8 cellular contexts compared by ENCODE assay signal in the genomic region with DNA sequence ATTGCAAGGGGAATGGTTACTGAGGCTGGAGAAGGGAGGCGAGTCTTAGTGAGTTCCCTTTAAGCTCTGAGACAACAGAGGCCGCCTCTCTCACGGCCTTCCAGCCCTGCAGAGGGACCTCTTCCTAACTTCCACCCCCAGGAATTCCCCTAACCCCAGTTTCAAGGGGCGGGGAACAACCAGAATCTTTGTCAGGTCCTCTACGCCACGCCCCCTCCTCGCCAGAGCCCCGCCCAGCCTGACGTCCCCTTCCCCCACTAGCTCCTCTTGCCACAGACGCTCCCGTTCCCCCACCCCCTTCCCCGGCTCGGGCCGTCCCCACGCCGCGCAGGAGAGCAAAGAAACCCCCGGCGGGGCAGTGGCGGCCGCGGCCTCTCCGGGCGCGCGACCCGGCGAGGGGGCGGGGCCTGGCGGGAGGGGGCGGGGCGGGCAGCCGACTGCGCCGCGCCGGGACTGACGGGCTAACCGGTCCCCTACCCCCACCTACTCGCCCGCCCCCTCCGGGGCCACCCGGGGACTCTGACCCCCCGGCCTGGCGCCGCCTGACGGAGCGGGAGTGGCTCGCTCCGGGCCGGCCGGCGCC. TPM values are rescaled to one million over a fixed set of nuclear protein-coding genes. Genes with fewer than 3 reads are reported as not detected.
A peak's percentile ranks its signal among the peaks of the same experiment; 100 is the strongest.
DNase-seq lines count a peak whose midpoint lies in the region; ATAC-seq and TF ChIP-seq lines count a peak whose summit lies in the region.

No MANE protein-coding gene starts in this region.

- peaks cover 22% of the 10 kb centered on the region for H3F3A ChIP-seq in SK-N-SH (replicated peaks; ENCODE audit: insufficient read depth)

- H3K4me2 ChIP-seq in SK-N-SH: peak overlapping the region; percentile 62; the same call in 1 of the 2 replicates

- peak; percentile 94 for ATAC-seq in omental fat pad (ENCODE audit: low FRiP score)

- peak overlapping the region; percentile 64 to 82 for H3K4me3 ChIP-seq in SK-N-SH (ENCODE audit: low read depth in 2 of 2, low read length in 1 of 2)

- 2% methylated on average over 25 of the region's 53 CpGs for WGBS in SK-N-SH (ENCODE audit: low lambda C conversion rate)

- peaks cover 3% of the 10 kb centered on the region; the same call in 1 of the 2 replicates for H4K20me1 ChIP-seq in SK-N-SH (ENCODE audit: insufficient read depth)

- H3K4me1 ChIP-seq in SK-N-SH (ENCODE audit: control insufficient read depth in 1 of 2, insufficient read depth in 2 of 2, low read depth in 1 of 2, low read length in 1 of 2): peaks cover 6 to 23% of the 10 kb centered on the region in 2 experiments; a peak in 2 of 4 replicates

- H3K9me2 ChIP-seq in SK-N-SH: no peaks in the 10 kb centered on the region

- TF ChIP-seq RAD21 in SK-N-SH (IDR thresholded peaks at IDR 0.05; ENCODE audit: low read length): no peak; the same call in 1 of the 2 replicates

- H3K4me3 Mint-ChIP-seq in activated naive CD4-positive, alpha-beta T cell treated with anti-CD3 and anti-CD28 coated beads, Interleukin-2, amount 50 U/mL, for 24 hours: peak overlapping the region; percentile 90
- peak overlapping the region; percentile 87 for H3K4me3 Mint-ChIP-seq in glutamatergic neuron (ENCODE audit: unreplicated experiment)

- H3K9me3 Mint-ChIP-seq in activated naive CD4-positive, alpha-beta T cell treated with anti-CD3 and anti-CD28 coated beads, Interleukin-2, amount 50 U/mL, for 24 hours: no peaks in the 10 kb centered on the region
- peaks cover 3% of the 10 kb centered on the region for H3K9me3 Mint-ChIP-seq in glutamatergic neuron (ENCODE audit: unreplicated experiment)

- TF ChIP-seq EP300 in SK-N-SH (IDR thresholded peaks at IDR 0.05; ENCODE audit: borderline replicate concordance in 1 of 2, low read depth in 1 of 2, low read length in 1 of 2): no peak

- H3K27me3 ChIP-seq in SK-N-SH (ENCODE audit: insufficient read depth): no peaks in the 10 kb centered on the region

- peak overlapping the region; percentile 85 for H2AFZ ChIP-seq in SK-N-SH (ENCODE audit: low read depth)

- H3K4me1 Mint-ChIP-seq in activated naive CD4-positive, alpha-beta T cell treated with anti-CD3 and anti-CD28 coated beads, Interleukin-2, amount 50 U/mL, for 24 hours: peaks cover 48% of the 10 kb centered on the region
- H3K4me1 Mint-ChIP-seq in glutamatergic neuron (ENCODE audit: low read depth, unreplicated experiment): peaks cover 5% of the 10 kb centered on the region

- TF ChIP-seq CTCF in SK-N-SH (IDR thresholded peaks at IDR 0.05): 0 out of 2 replicates have a peak, but pooled peaks have one; percentile 15
- no peak for TF ChIP-seq CTCF in glutamatergic neuron (IDR thresholded peaks at IDR 0.05; ENCODE audit: partially characterized antibody, unreplicated experiment)
- no peak for TF ChIP-seq CTCF in omental fat pad (IDR thresholded peaks at IDR 0.05)

- no peaks in the 10 kb centered on the region for H3K9me3 ChIP-seq in SK-N-SH

- CTCF ChIA-PET in SK-N-SH (lab: Yijun Ruan, JAX): interaction anchor here (0.7 to 2.4 kb wide), 4 partner anchors 38 to 142 kb away, joined by 3 to 8 read pairs (median 4); no protein-coding TSS in a partner anchor

- H3K36me3 ChIP-seq in SK-N-SH (replicated peaks in 1 of 2; ENCODE audit: control insufficient read depth in 1 of 2, insufficient read depth in 2 of 2, low read length in 1 of 2): peaks cover 0 to 5% of the 10 kb centered on the region in 2 experiments

- H3K36me3 Mint-ChIP-seq in activated naive CD4-positive, alpha-beta T cell treated with anti-CD3 and anti-CD28 coated beads, Interleukin-2, amount 50 U/mL, for 24 hours: no peaks in the 10 kb centered on the region
- H3K36me3 Mint-ChIP-seq in glutamatergic neuron (ENCODE audit: unreplicated experiment): no peaks in the 10 kb centered on the region

- DNase-seq in ELR (ENCODE audit: low read depth): peak; percentile 90
- DNase-seq in H4 (ENCODE audit: low spot score): peak; percentile 81
- peak; percentile 87 for DNase-seq in M059J (ENCODE audit: low read depth)
- peak; percentile 95 for DNase-seq in SK-N-SH
- peak; percentile 87 for DNase-seq in glutamatergic neuron
- DNase-seq in omental fat pad (ENCODE audit: low spot score): peak; percentile 85

- peak overlapping the region; percentile 67 to 79 for H3K27ac ChIP-seq in SK-N-SH (ENCODE audit: low read depth in 2 of 2, low read length in 1 of 2)
- peak overlapping the region; percentile 71 for H3K27ac ChIP-seq in temporal lobe (ENCODE audit: low read depth, low read length)

- peak overlapping the region; percentile 82; the same call in 1 of the 2 replicates for H3K9ac ChIP-seq in SK-N-SH

- peak overlapping the region; percentile 91 for H3K27ac Mint-ChIP-seq in activated naive CD4-positive, alpha-beta T cell treated with anti-CD3 and anti-CD28 coated beads, Interleukin-2, amount 50 U/mL, for 24 hours
- H3K27ac Mint-ChIP-seq in glutamatergic neuron (ENCODE audit: unreplicated experiment): peak overlapping the region; percentile 72

- H3K27me3 Mint-ChIP-seq in activated naive CD4-positive, alpha-beta T cell treated with anti-CD3 and anti-CD28 coated beads, Interleukin-2, amount 50 U/mL, for 24 hours: no peaks in the 10 kb centered on the region
- H3K27me3 Mint-ChIP-seq in glutamatergic neuron (ENCODE audit: unreplicated experiment): no peaks in the 10 kb centered on the region

- H3K79me2 ChIP-seq in SK-N-SH (ENCODE audit: insufficient read depth): peaks cover 39% of the 10 kb centered on the region

- POLR2A ChIA-PET in SK-N-SH (lab: Yijun Ruan, JAX): interaction anchor here (0.6 to 1.2 kb wide), 5 partner anchors 9 to 237 kb away, joined by 3 to 4 read pairs (median 3); no protein-coding TSS in a partner anchor

TF ChIP-seq in SK-N-SH, 30 proteins besides CTCF, POLR2A, EP300 and RAD21:
- TF ChIP-seq, protein P1, sequence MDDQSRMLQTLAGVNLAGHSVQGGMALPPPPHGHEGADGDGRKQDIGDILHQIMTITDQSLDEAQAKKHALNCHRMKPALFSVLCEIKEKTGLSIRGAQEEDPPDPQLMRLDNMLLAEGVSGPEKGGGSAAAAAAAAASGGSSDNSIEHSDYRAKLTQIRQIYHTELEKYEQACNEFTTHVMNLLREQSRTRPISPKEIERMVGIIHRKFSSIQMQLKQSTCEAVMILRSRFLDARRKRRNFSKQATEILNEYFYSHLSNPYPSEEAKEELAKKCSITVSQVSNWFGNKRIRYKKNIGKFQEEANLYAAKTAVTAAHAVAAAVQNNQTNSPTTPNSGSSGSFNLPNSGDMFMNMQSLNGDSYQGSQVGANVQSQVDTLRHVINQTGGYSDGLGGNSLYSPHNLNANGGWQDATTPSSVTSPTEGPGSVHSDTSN (IDR thresholded peaks at IDR 0.05): no peak
- peak; percentile 83 for TF ChIP-seq CHD2 (IDR thresholded peaks at IDR 0.05; ENCODE audit: low read length, partially characterized antibody)
- TF ChIP-seq TAF1 (IDR thresholded peaks at IDR 0.05; ENCODE audit: borderline replicate concordance, low read depth, low read length): 0 out of 2 replicates have a peak, but pooled peaks have one; percentile 6

RNA-seq across cellular contexts. Expression of a gene that starts 12.2 kb away (rescaled TPM):
- 1.3 and 2.7 TPM in 2 replicates for total RNA-seq in H4 (2014; rRNA removed; shearing (Covaris generic))
- 0.37 and 3.9 TPM in 2 replicates for total RNA-seq in M059J (2014; rRNA removed; shearing (Covaris generic))
- polyA plus RNA-seq in SK-N-SH (2012; rRNA removed): 0.13 and 0.15 TPM in 2 replicates
- polyA plus RNA-seq in SK-N-SH (2012; cell fraction: cytosol; rRNA removed): 0.05 and 0.28 TPM in 2 replicates
- 0.14 TPM in 1 of 2 replicates, not detected in the other for polyA plus RNA-seq in SK-N-SH (2012; cell fraction: nucleus; rRNA removed)
- not detected for total RNA-seq in glutamatergic neuron (ENCODE audit: unreplicated experiment)
- under 1 TPM in 1 of 4 donors, not detected in 3; 0.82 TPM for total RNA-seq in omental fat pad
- total RNA-seq in temporal lobe: 0.74 TPM

RNA-seq across cellular contexts. Expression of a gene that starts 17.6 kb away (rescaled TPM):
- 47.1 and 67.4 TPM in 2 replicates for total RNA-seq in H4 (2014; rRNA removed; shearing (Covaris generic))
- 28.4 and 38.1 TPM in 2 replicates for total RNA-seq in M059J (2014; rRNA removed; shearing (Covaris generic))
- 33.1 and 37.0 TPM in 2 replicates for polyA plus RNA-seq in SK-N-SH (2012; rRNA removed)
- 46.6 and 47.9 TPM in 2 replicates for polyA plus RNA-seq in SK-N-SH (2012; cell fraction: cytosol; rRNA removed)
- 11.8 and 21.8 TPM in 2 replicates for polyA plus RNA-seq in SK-N-SH (2012; cell fraction: nucleus; rRNA removed)
- 11.5 TPM for total RNA-seq in glutamatergic neuron (ENCODE audit: unreplicated experiment)
- 10 to 100 TPM; 26.1 to 67.1 (median 53.5) TPM for total RNA-seq in omental fat pad
- 45.7 TPM for total RNA-seq in temporal lobe

Comparison
In these comparisons a context has a peak if more than half of its experiments do, and no peak if none do; other contexts are left out.
1. Peak in every context shown above with its lines: DNase-seq, ATAC-seq, H3K4me3 ChIP-seq and H3K27ac ChIP-seq.